18 cellular contexts compared by ENCODE assay signal in the genomic region with DNA sequence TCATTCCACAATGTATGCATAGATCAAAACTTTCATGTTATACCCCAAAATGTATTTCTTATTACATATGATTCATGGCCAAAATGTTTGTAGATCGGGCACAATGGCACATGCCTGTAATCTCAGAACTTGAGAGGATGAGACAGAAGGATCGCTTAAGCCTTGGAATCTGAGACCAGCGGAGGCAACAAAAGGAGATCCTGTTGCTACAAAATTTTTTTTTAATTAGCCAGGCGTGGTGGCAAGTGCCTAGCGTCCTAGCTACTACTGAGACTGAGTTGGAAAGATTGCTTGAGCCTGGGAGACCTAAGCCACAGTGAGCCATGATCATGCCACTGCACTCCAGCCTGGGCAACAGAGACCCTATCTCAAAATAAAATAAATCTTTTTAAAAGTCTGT.
DNase-seq lines count a peak whose midpoint lies in the region; ATAC-seq and TF ChIP-seq lines count a peak whose summit lies in the region.
"Had no signal": no experiment of that assay in that cellular context is flagged by ENCODE, and none has a peak within 500 bp of the region (broad histone marks: within the 10 kb centered on the region; RNA-seq: fewer than 3 reads in every experiment).

No MANE protein-coding gene starts in this region.

- H3K36me3 Mint-ChIP-seq in H9 (ENCODE audit: insufficient read depth in 1 of 3, low read depth in 3 of 3), result peaks cover 4 to 5% (median 4%) of the 10 kb centered on the region in 3 experiments; a peak in 6 of 7 replicates
- H3K36me3 Mint-ChIP-seq in nephron progenitor cell (ENCODE audit: low read depth), result peaks cover 14% of the 10 kb centered on the region
- H3K36me3 Mint-ChIP-seq in activated T-helper 17 cell treated with anti-CD3 and anti-CD28 coated beads, Interleukin-2, amount 50 U/mL, for 72 hours (ENCODE audit: low read depth), result no peaks in the 10 kb centered on the region

- no peak overlapping the region for H3K9ac ChIP-seq in H9 (ENCODE audit: extremely low read depth, insufficient read length, low read length)
- H3K9ac ChIP-seq: BLaER1 treated with 17β-estradiol and CSF1 and Interleukin-3, amounts not matched to agents 10 nM and 100 nM had no signal

- H3K79me1 ChIP-seq in H9 (ENCODE audit: insufficient read depth, low read depth, low read length, poor library complexity, severe bottlenecking), result no peaks in the 10 kb centered on the region

- no peak overlapping the region for H2BK120ac ChIP-seq in H9 (ENCODE audit: low read depth, low read length, poor library complexity, severe bottlenecking)

- no peaks in the 10 kb centered on the region for H4K20me1 ChIP-seq in H9 (ENCODE audit: control insufficient read depth, insufficient read depth, insufficient read length)

- no peak overlapping the region for H3K27ac ChIP-seq in H9 (ENCODE audit: insufficient read length, low read depth, low read length)
- H3K27ac ChIP-seq in right atrium auricular region, result no peak overlapping the region
- H3K27ac ChIP-seq: BLaER1 treated with 17β-estradiol and CSF1 and Interleukin-3, amounts not matched to agents 10 nM and 100 nM had no signal

- no peaks in the 10 kb centered on the region for H3K23me2 ChIP-seq in H9 (ENCODE audit: insufficient read length, low read depth, low read length, poor library complexity, severe bottlenecking)

- H3K56ac ChIP-seq in H9 (ENCODE audit: insufficient read length, low read depth, low read length), result no peak overlapping the region

- H4K5ac ChIP-seq in H9 (ENCODE audit: insufficient read length, low read depth, low read length), result no peak overlapping the region

- H3K4me1 ChIP-seq in H9 (ENCODE audit: insufficient read depth, low read length) (no peaks in the 10 kb centered on the region), right atrium auricular region (peaks cover 0 to 9% of the 10 kb centered on the region in 2 donors)

- H3T11ph ChIP-seq in H9 (ENCODE audit: low read length), result no peak overlapping the region

- no peak for ATAC-seq in activated T-helper 17 cell treated with anti-CD3 and anti-CD28 coated beads, Interleukin-2, amount 50 U/mL, for 72 hours (replicated peaks)
- no peak for ATAC-seq in GM21390 (IDR thresholded peaks at IDR 0.05; ENCODE audit: unreplicated experiment)
- ATAC-seq: CD8-positive, alpha-beta T cell; GM23338; HCT116; HepG2 had no signal

- H2BK12ac ChIP-seq in H9 (ENCODE audit: insufficient read length, low read depth, low read length), result no peak overlapping the region

- WGBS in H9 (ENCODE audit: extremely low coverage, insufficient read length, low lambda C conversion rate), result no CpG with 5 or more reads among the region's 5 CpGs

- H3K9me3 Mint-ChIP-seq in H9, result peaks cover 5 to 6% of the 10 kb centered on the region in 2 experiments; a peak in 4 of 5 replicates
- peaks cover 13% of the 10 kb centered on the region for H3K9me3 Mint-ChIP-seq in nephron progenitor cell
- no peaks in the 10 kb centered on the region for H3K9me3 Mint-ChIP-seq in activated T-helper 17 cell treated with anti-CD3 and anti-CD28 coated beads, Interleukin-2, amount 50 U/mL, for 72 hours
- H3K9me3 Mint-ChIP-seq: CD8-positive, alpha-beta T cell; HFFc6; IgD-negative memory B cell had no signal

- H3K4me1 Mint-ChIP-seq in H9 (peaks cover 7 to 8% of the 10 kb centered on the region in 2 experiments), nephron progenitor cell (peaks cover 18% of the 10 kb centered on the region)
- H3K4me1 Mint-ChIP-seq in activated T-helper 17 cell treated with anti-CD3 and anti-CD28 coated beads, Interleukin-2, amount 50 U/mL, for 72 hours, result peaks cover 5% of the 10 kb centered on the region

- no peak overlapping the region for H3K4me2 ChIP-seq in H9 (ENCODE audit: insufficient read depth, insufficient read length, low read length)
- H3K4me2 ChIP-seq: BLaER1 treated with 17β-estradiol and CSF1 and Interleukin-3, amounts not matched to agents 10 nM and 100 nM; GM23338 had no signal

- no peak overlapping the region for H3K4me3 Mint-ChIP-seq in H9
- H3K4me3 Mint-ChIP-seq in nephron progenitor cell, result no peak overlapping the region
- no peak overlapping the region for H3K4me3 Mint-ChIP-seq in activated T-helper 17 cell treated with anti-CD3 and anti-CD28 coated beads, Interleukin-2, amount 50 U/mL, for 72 hours
- H3K4me3 Mint-ChIP-seq: B cell; CD8-positive, alpha-beta T cell; GM23338; HFFc6; IgD-negative memory B cell had no signal

- H4K8ac ChIP-seq in H9 (replicated peaks; ENCODE audit: insufficient read length, low read depth, low read length), result no peak overlapping the region

- no peak overlapping the region for H2BK5ac ChIP-seq in H9 (ENCODE audit: insufficient read length, low read length)

- H3K27me3 Mint-ChIP-seq in H9 (ENCODE audit: low read depth) (no peaks in the 10 kb centered on the region), nephron progenitor cell (ENCODE audit: low read depth, poor library complexity) (no peaks in the 10 kb centered on the region)
- H3K27me3 Mint-ChIP-seq in activated T-helper 17 cell treated with anti-CD3 and anti-CD28 coated beads, Interleukin-2, amount 50 U/mL, for 72 hours, result no peaks in the 10 kb centered on the region
- H3K27me3 Mint-ChIP-seq: B cell, IgD-negative memory B cell had no signal

- H3K27ac Mint-ChIP-seq in H9, result peak overlapping the region in 2 of 3 experiments; percentile 38 to 77; a peak in 2 of 7 replicates
- peak overlapping the region; percentile 16 for H3K27ac Mint-ChIP-seq in nephron progenitor cell
- no peak overlapping the region for H3K27ac Mint-ChIP-seq in activated T-helper 17 cell treated with anti-CD3 and anti-CD28 coated beads, Interleukin-2, amount 50 U/mL, for 72 hours
- H3K27ac Mint-ChIP-seq: B cell; CD8-positive, alpha-beta T cell; GM23338; HFFc6; IgD-negative memory B cell had no signal

- H3K27me3 ChIP-seq in H9 (ENCODE audit: insufficient read depth, low read length) (no peaks in the 10 kb centered on the region), right atrium auricular region (no peaks in the 10 kb centered on the region)
- H3K27me3 ChIP-seq: BLaER1 treated with 17β-estradiol and CSF1 and Interleukin-3, amounts not matched to agents 10 nM and 100 nM had no signal

- TF ChIP-seq CTCF in H9 (conservative IDR thresholded peaks at IDR 0.05), result no peak
- no peak for TF ChIP-seq CTCF in nephron progenitor cell (IDR thresholded peaks at IDR 0.05)
- TF ChIP-seq CTCF in right atrium auricular region (IDR thresholded peaks at IDR 0.05), result no peak

- H3K18ac ChIP-seq in H9 (ENCODE audit: insufficient read length, low read depth, low read length), result no peak overlapping the region

- no peak overlapping the region for H2BK20ac ChIP-seq in H9 (ENCODE audit: low read depth, low read length, poor library complexity, severe bottlenecking)

- no peaks in the 10 kb centered on the region for H3K36me3 ChIP-seq in right atrium auricular region

- H3K4ac ChIP-seq in H9 (ENCODE audit: low read depth, low read length), result no peak overlapping the region

- H4K91ac ChIP-seq in H9 (ENCODE audit: insufficient read length, low read depth, low read length), result no peak overlapping the region

- no peak overlapping the region for H2BK15ac ChIP-seq in H9 (ENCODE audit: low read depth, low read length)

- no peak overlapping the region for H2AFZ ChIP-seq in H9 (ENCODE audit: low read length)
- H2AFZ ChIP-seq: GM23338 had no signal

- no peak overlapping the region for H3K14ac ChIP-seq in H9 (ENCODE audit: insufficient read depth, low read length)

- DNase-seq in H9 (no peak), NCI-H2171 treated with DMSO at 0.1 percent for 48 hours (lab: John Stamatoyannopoulos, UW) (peak; percentile 60), NCI-H82 treated with DMSO at 0.1 percent for 48 hours (lab: John Stamatoyannopoulos, UW; ENCODE audit: unreplicated experiment) (peak; percentile 47), nephron progenitor cell (no peak), right atrium auricular region (ENCODE audit: low spot score) (no peak)
- DNase-seq: Calu3; CD8-positive, alpha-beta T cell; DMS79 treated with DMSO at 0.1 percent for 48 hours; GF-D8; HFFc6 had no signal

- no peak overlapping the region for H2AK5ac ChIP-seq in H9 (ENCODE audit: insufficient read length, low read length)

- no peaks in the 10 kb centered on the region; the same call in 1 of the 2 replicates for H3K79me2 ChIP-seq in H9 (ENCODE audit: insufficient read depth, low read length)

- no peak overlapping the region for H3K4me3 ChIP-seq in right atrium auricular region
- H3K4me3 ChIP-seq: BLaER1 treated with 17β-estradiol and CSF1 and Interleukin-3, amounts not matched to agents 10 nM and 100 nM; GM23338 had no signal

- H3K23ac ChIP-seq in H9 (ENCODE audit: insufficient read length, low read depth, low read length), result no peak overlapping the region

- H3K9me3 ChIP-seq in H9 (ENCODE audit: control insufficient read depth, low read depth, low read length), result no peaks in the 10 kb centered on the region
- no peaks in the 10 kb centered on the region for H3K9me3 ChIP-seq in right atrium auricular region

Comparison
In these comparisons a context has a peak if more than half of its experiments do, and no peak if none do; other contexts are left out.
1. DNase-seq: peak in NCI-H2171 treated with DMSO at 0.1 percent for 48 hours (single experiment) and NCI-H82 treated with DMSO at 0.1 percent for 48 hours (single experiment); none in H9 (single experiment), nephron progenitor cell (single experiment) and right atrium auricular region (single experiment).